ENCODE assay signal across 8 cellular contexts in the genomic region with DNA sequence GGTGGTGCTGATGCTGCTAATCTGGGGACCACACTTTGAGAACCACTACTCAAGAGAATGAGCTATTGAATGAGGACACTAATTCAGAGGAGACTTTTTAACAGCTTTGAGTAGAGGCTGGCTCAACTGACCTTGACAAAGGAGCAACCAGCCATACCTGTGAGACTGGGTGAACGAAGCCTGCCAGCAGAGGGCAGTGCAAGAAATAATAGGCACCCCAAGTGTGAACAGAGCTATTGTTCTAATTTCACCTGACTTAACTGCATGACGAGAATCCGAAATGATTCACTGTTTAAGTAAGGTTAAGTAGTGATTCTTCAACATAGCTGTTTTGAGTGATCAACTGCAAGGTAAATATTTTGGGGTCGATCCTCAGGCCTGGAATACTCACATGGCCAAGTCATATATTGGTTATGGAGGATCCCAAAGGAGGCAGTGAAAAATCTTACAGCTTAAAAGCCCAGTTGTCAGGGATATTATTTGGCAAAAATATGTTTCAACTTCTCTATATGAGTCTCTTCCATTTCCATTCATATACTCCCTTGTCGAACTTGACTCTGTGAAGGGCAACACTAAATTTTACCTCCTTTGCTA.
A peak's percentile ranks its signal among the peaks of the same experiment; 100 is the strongest.
DNase-seq lines count a peak whose midpoint lies in the region; ATAC-seq and TF ChIP-seq lines count a peak whose summit lies in the region.

No MANE protein-coding gene starts in this region.

- no peak for TF ChIP-seq EP300 in transverse colon (IDR thresholded peaks at IDR 0.05; ENCODE audit: low read depth)

- no peaks in the 10 kb centered on the region for H3K36me3 ChIP-seq in transverse colon

- peak; percentile 64 to 79 (median 69) for TF ChIP-seq CTCF in transverse colon (IDR thresholded peaks at IDR 0.05)

- no peak for TF ChIP-seq POLR2A in transverse colon (IDR thresholded peaks at IDR 0.05)

- no peak overlapping the region for H3K4me3 Mint-ChIP-seq in memory B cell

- H3K4me1 Mint-ChIP-seq in memory B cell: no peaks in the 10 kb centered on the region

- ATAC-seq in GM19438 (IDR thresholded peaks at IDR 0.05; ENCODE audit: low read depth, unreplicated experiment) (peak; percentile 68), HG03354 (IDR thresholded peaks at IDR 0.05; ENCODE audit: poor library complexity, severe bottlenecking, unreplicated experiment) (peak; percentile 89), memory B cell (ENCODE audit: low read depth) (peak; percentile 91)

- no peaks in the 10 kb centered on the region for H3K4me1 ChIP-seq in transverse colon

- in situ Hi-C loops in transverse colon (cut with MboI; ENCODE audit: low pct_ligation_motif_present in 1 of 4, low pct_unique_long_range_greater_than_20kb in 1 of 4, low sequenced_read_pairs in 3 of 4): loop anchor here in 3 of 4 donors (10.0 to 25.0 kb wide), 3 partner anchors 556 to 581 kb away; a partner anchor contains a TSS

- intact Hi-C loops in transverse colon (cut with DNase I; ENCODE audit: low total_unique reads): loop anchor here (10.0 kb wide), 1 partner anchor 548 kb away; a partner anchor contains a TSS

- H3K27ac Mint-ChIP-seq in memory B cell: no peak overlapping the region

- no peaks in the 10 kb centered on the region for H3K36me3 Mint-ChIP-seq in memory B cell

- whole genome bisulfite sequencing in transverse colon (ENCODE audit: low coverage in 1 of 2), 2 donors: 44 to 100% methylated on average over 1 to 5 of the region's 5 CpGs

- H3K27me3 Mint-ChIP-seq in memory B cell: no peaks in the 10 kb centered on the region

- no peaks in the 10 kb centered on the region for H3K9me3 ChIP-seq in transverse colon

- H3K27ac ChIP-seq in transverse colon: no peak overlapping the region

- H3K9me3 Mint-ChIP-seq in memory B cell: no peaks in the 10 kb centered on the region

- peak; percentile 60 for DNase-seq in ELF-1 (ENCODE audit: low read depth, low spot score)
- DNase-seq in SW480 (ENCODE audit: low spot score): peak; percentile 42
- DNase-seq in cerebellum (ENCODE audit: low spot score): peak; percentile 12
- DNase-seq in memory B cell (ENCODE audit: low spot score in 2 of 2): peak; percentile 55 to 60
- peak; percentile 83 for DNase-seq in transverse colon
- DNase-seq in NCI-H128 (lab: John Stamatoyannopoulos, UW; ENCODE audit: unreplicated experiment): no peak

- no peak overlapping the region for H3K4me3 ChIP-seq in transverse colon

- no peaks in the 10 kb centered on the region for H3K27me3 ChIP-seq in transverse colon
